In genomic region chr6:1468126-1468525, GRCh38 we compare ENCODE assay signal across 34 cellular contexts.
"Had no signal": no experiment of that assay in that cellular context is flagged by ENCODE, and none has a peak within 500 bp of the region (broad histone marks: within the 10 kb centered on the region; RNA-seq: fewer than 3 reads in every experiment).

No MANE protein-coding gene starts in this region.

- H3K4me3 ChIP-seq: ascending aorta, cardiac muscle cell, coronary artery, dorsolateral prefrontal cortex, gastroesophageal sphincter, hepatocyte, left ventricle myocardium inferior, lung, mucosa of descending colon, ovary, psoas muscle, stomach, thyroid gland, upper lobe of right lung had no signal

- H3K27me3 ChIP-seq: ascending aorta, cardiac muscle cell, gastroesophageal sphincter, hepatocyte, ovary, thyroid gland, upper lobe of right lung had no signal

- DNase-seq: activated CD4-positive, alpha-beta memory T cell treated with anti-CD3 and anti-CD28 coated beads for 36 hours; activated CD4-positive, alpha-beta T cell treated with anti-CD3 and anti-CD28 coated beads, Interleukin-2, amount 10 ng/mL, durations not matched to agents 24 days and 14 days; activated CD4-positive, CD25-positive, alpha-beta regulatory T cell treated with anti-CD3 and anti-CD28 coated beads, Interleukin-2, amount 50 U/mL, for 72 hours; activated CD8-positive, alpha-beta memory T cell treated with anti-CD3 and anti-CD28 coated beads, Interleukin-2, amount 50 U/mL, for 4 hours; activated effector memory CD4-positive, alpha-beta T cell treated with anti-CD3 and anti-CD28 coated beads, Interleukin-2, amount 50 U/mL, for 16 hours; activated naive CD4-positive, alpha-beta T cell treated with anti-CD3 and anti-CD28 coated beads, Interleukin-2, amount 10 ng/mL, durations not matched to agents 7 days and 5 days; activated naive CD8-positive, alpha-beta T cell treated with anti-CD3 and anti-CD28 coated beads, Interleukin-2, amount 10 ng/mL, durations not matched to agents 7 days and 5 days; activated T-cell treated with anti-CD3 and anti-CD28 coated beads, Interleukin-2, amount 50 U/mL, for 1 hour; dorsolateral prefrontal cortex; effector memory CD8-positive, alpha-beta T cell; left ventricle myocardium inferior; mucosa of descending colon; ovary; psoas muscle; stimulated activated CD4-positive, alpha-beta T cell treated with anti-CD3 and anti-CD28 coated beads, Interleukin-15, amount 100 ng/mL, for 24 hours; stimulated activated CD4-positive, alpha-beta T cell treated with anti-CD3 and anti-CD28 coated beads, Interleukin-2, amount 100 ng/mL, for 24 hours; stimulated activated naive B cell treated with anti-CD40 and anti-IgM and Interleukin-4, amounts not matched to agents 10 μg/mL and 1 μg/mL and 100 μg/mL, for 72 hours; stomach; T-helper 17 cell; T1000; thyroid gland; upper lobe of right lung; WERI-Rb-1 had no signal

- ATAC-seq: effector memory CD8-positive, alpha-beta T cell; gastroesophageal sphincter; mucosa of descending colon; psoas muscle; stimulated activated naive B cell treated with anti-CD40 and anti-IgM and Interleukin-4, amounts not matched to agents 10 μg/mL and 1 μg/mL and 100 μg/mL, for 72 hours; T-helper 17 cell; upper lobe of right lung had no signal

- H3K9me3 Mint-ChIP-seq: activated CD4-positive, alpha-beta memory T cell treated with anti-CD3 and anti-CD28 coated beads for 36 hours; activated CD4-positive, alpha-beta T cell treated with anti-CD3 and anti-CD28 coated beads, Interleukin-2, amount 10 ng/mL, durations not matched to agents 24 days and 14 days; activated naive CD4-positive, alpha-beta T cell treated with anti-CD3 and anti-CD28 coated beads, Interleukin-2, amount 10 ng/mL, durations not matched to agents 7 days and 5 days; activated naive CD8-positive, alpha-beta T cell treated with anti-CD3 and anti-CD28 coated beads, Interleukin-2, amount 10 ng/mL, durations not matched to agents 7 days and 5 days; activated T-helper 1 cell treated with anti-CD3 and anti-CD28 coated beads, Interleukin-12 subunit alpha, Interleukin-12 subunit beta, Interleukin-2, Interleukin-4 antibody, amounts not matched to agents 30 ng/mL and 10 ng/mL and 1 ng/mL, durations not matched to agents 14 hours and 24 hours and 36 hours; brain; effector memory CD8-positive, alpha-beta T cell; stimulated activated naive B cell treated with anti-CD40 and anti-IgM and Interleukin-4, amounts not matched to agents 10 μg/mL and 1 μg/mL and 100 μg/mL, for 72 hours had no signal

- H3K4me3 Mint-ChIP-seq: activated CD4-positive, alpha-beta memory T cell treated with anti-CD3 and anti-CD28 coated beads for 36 hours; activated CD4-positive, alpha-beta T cell treated with anti-CD3 and anti-CD28 coated beads, Interleukin-2, amount 10 ng/mL, durations not matched to agents 24 days and 14 days; activated naive CD4-positive, alpha-beta T cell treated with anti-CD3 and anti-CD28 coated beads, Interleukin-2, amount 10 ng/mL, durations not matched to agents 7 days and 5 days; activated naive CD8-positive, alpha-beta T cell treated with anti-CD3 and anti-CD28 coated beads, Interleukin-2, amount 10 ng/mL, durations not matched to agents 7 days and 5 days; activated T-helper 1 cell treated with anti-CD3 and anti-CD28 coated beads, Interleukin-12 subunit alpha, Interleukin-12 subunit beta, Interleukin-2, Interleukin-4 antibody, amounts not matched to agents 30 ng/mL and 10 ng/mL and 1 ng/mL, durations not matched to agents 14 hours and 24 hours and 36 hours; brain; effector memory CD8-positive, alpha-beta T cell; nephron; stimulated activated naive B cell treated with anti-CD40 and anti-IgM and Interleukin-4, amounts not matched to agents 10 μg/mL and 1 μg/mL and 100 μg/mL, for 72 hours; T-helper 17 cell had no signal

- H3K9me3 ChIP-seq: ascending aorta, gastroesophageal sphincter, left ventricle myocardium inferior, mucosa of descending colon, ovary, psoas muscle, stomach, thyroid gland, upper lobe of right lung had no signal

- FAIRE-seq: endothelial cell of umbilical vein, islet of Langerhans had no signal

- H3K79me2 ChIP-seq: hepatocyte had no signal

- H3K27ac ChIP-seq: ascending aorta, cardiac muscle cell, coronary artery, dorsolateral prefrontal cortex, gastroesophageal sphincter, hepatocyte, left ventricle myocardium inferior, ovary, psoas muscle, stomach, thyroid gland, upper lobe of right lung, WERI-Rb-1 had no signal

- H3K36me3 Mint-ChIP-seq: activated CD4-positive, alpha-beta memory T cell treated with anti-CD3 and anti-CD28 coated beads for 36 hours; activated naive CD4-positive, alpha-beta T cell treated with anti-CD3 and anti-CD28 coated beads, Interleukin-2, amount 10 ng/mL, durations not matched to agents 7 days and 5 days; activated naive CD8-positive, alpha-beta T cell treated with anti-CD3 and anti-CD28 coated beads, Interleukin-2, amount 10 ng/mL, durations not matched to agents 7 days and 5 days; brain; stimulated activated naive B cell treated with anti-CD40 and anti-IgM and Interleukin-4, amounts not matched to agents 10 μg/mL and 1 μg/mL and 100 μg/mL, for 72 hours had no signal

- H3K4me1 Mint-ChIP-seq: activated naive CD4-positive, alpha-beta T cell treated with anti-CD3 and anti-CD28 coated beads, Interleukin-2, amount 10 ng/mL, durations not matched to agents 7 days and 5 days; nephron had no signal

- H2AFZ ChIP-seq: hepatocyte had no signal

- H3K4me1 ChIP-seq: ascending aorta, gastroesophageal sphincter, left ventricle myocardium inferior, psoas muscle, stomach, thyroid gland, upper lobe of right lung had no signal

- H3K4me2 ChIP-seq: hepatocyte had no signal

- H3K27ac Mint-ChIP-seq: activated CD4-positive, alpha-beta memory T cell treated with anti-CD3 and anti-CD28 coated beads for 36 hours; activated CD4-positive, alpha-beta T cell treated with anti-CD3 and anti-CD28 coated beads, Interleukin-2, amount 10 ng/mL, durations not matched to agents 24 days and 14 days; activated naive CD4-positive, alpha-beta T cell treated with anti-CD3 and anti-CD28 coated beads, Interleukin-2, amount 10 ng/mL, durations not matched to agents 7 days and 5 days; activated naive CD8-positive, alpha-beta T cell treated with anti-CD3 and anti-CD28 coated beads, Interleukin-2, amount 10 ng/mL, durations not matched to agents 7 days and 5 days; activated T-helper 1 cell treated with anti-CD3 and anti-CD28 coated beads, Interleukin-12 subunit alpha, Interleukin-12 subunit beta, Interleukin-2, Interleukin-4 antibody, amounts not matched to agents 30 ng/mL and 10 ng/mL and 1 ng/mL, durations not matched to agents 14 hours and 24 hours and 36 hours; brain; effector memory CD8-positive, alpha-beta T cell; nephron; stimulated activated naive B cell treated with anti-CD40 and anti-IgM and Interleukin-4, amounts not matched to agents 10 μg/mL and 1 μg/mL and 100 μg/mL, for 72 hours; T-helper 17 cell had no signal

- H3K36me3 ChIP-seq: ascending aorta, cardiac muscle cell, gastroesophageal sphincter, left ventricle myocardium inferior, ovary, stomach, thyroid gland, upper lobe of right lung, WERI-Rb-1 had no signal
